Comparison of ENCODE assay signal across 8 cellular contexts in the genomic region with DNA sequence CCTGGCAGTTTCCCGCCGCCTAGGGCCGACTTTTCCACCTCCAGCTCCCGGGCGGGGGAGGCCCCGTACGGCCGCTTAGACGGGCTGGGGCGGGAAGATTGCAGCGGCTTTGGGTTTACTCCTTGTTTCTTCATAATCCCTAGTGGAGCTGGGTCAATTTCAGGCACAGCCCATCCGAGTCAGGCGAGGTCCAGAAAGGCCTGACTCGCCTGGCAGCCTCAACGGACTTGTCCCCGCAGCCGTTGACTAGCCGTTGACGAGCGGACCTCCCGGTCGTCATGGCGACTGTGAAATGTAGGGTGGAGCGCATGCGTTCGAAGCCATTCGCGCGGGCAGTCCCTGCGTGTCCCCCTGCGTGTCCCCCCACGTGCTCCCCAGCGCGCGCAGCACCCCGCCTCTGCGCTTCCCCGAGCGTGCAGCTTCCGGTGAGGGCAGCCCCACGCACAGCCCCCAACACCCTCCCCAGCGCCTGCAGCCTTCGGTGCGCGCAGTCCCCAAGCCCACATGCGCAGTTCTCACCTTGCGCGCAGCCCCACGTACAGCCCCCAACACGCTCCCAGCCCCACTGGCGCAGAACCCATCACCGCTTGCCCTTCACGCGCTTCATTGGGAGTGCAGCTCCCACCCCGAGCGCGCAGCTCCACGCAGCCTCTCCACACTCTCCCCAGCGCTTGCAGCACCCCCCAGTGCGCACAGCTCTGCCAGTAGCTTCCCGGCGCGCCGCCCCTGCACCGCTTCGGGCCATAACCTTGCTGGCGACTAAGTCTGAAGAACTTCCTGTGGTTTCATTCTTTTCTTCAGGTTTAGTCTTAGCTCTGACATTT.
DNase-seq lines count a peak whose midpoint lies in the region; ATAC-seq and TF ChIP-seq lines count a peak whose summit lies in the region.

No MANE protein-coding gene starts in this region.

- H4K8ac ChIP-seq in IMR-90 (ENCODE audit: low read depth in 2 of 2, low read length in 2 of 2) = no peak overlapping the region

- H2AFZ ChIP-seq in IMR-90 (replicated peaks; ENCODE audit: low read length, poor library complexity) = peak overlapping the region; percentile 72

- H3K27me3 ChIP-seq in BJ (ENCODE audit: control insufficient read depth, insufficient read depth, low read length) (no peaks in the 10 kb centered on the region), IMR-90 (ENCODE audit: control insufficient read depth, insufficient read depth, low read length) (peaks cover 8% of the 10 kb centered on the region; the same call in 1 of the 2 replicates), endodermal cell (ENCODE audit: control insufficient read depth, insufficient read depth, low read length, poor library complexity, severe bottlenecking) (peaks cover 28% of the 10 kb centered on the region), vagina (no peaks in the 10 kb centered on the region)

- TF ChIP-seq CTCF in BJ (IDR thresholded peaks at IDR 0.05; ENCODE audit: insufficient read depth, low read depth, low read length) (no peak), IMR-90 (conservative IDR thresholded peaks at IDR 0.05; ENCODE audit: low read depth, low read length) (no peak), endodermal cell (conservative IDR thresholded peaks at IDR 0.05) (peak; percentile 52), vagina (IDR thresholded peaks at IDR 0.05) (no peak)

- H3K9me3 ChIP-seq in IMR-90 (ENCODE audit: control insufficient read depth, insufficient read depth, low read length) = no peaks in the 10 kb centered on the region
- no peaks in the 10 kb centered on the region for H3K9me3 ChIP-seq in endodermal cell (ENCODE audit: control insufficient read depth, low read length)
- no peaks in the 10 kb centered on the region for H3K9me3 ChIP-seq in vagina

- no peak overlapping the region for H2BK20ac ChIP-seq in IMR-90 (ENCODE audit: low read depth, low read length)

- POLR2A ChIA-PET in BJ (lab: Charles Lee) = no interaction called here
- POLR2A ChIA-PET in IMR-90 (lab: Charles Lee; ENCODE audit: unreplicated experiment) = no interaction called here

- H3K4me1 ChIP-seq in IMR-90 (ENCODE audit: control insufficient read depth, insufficient read depth, low read length) (no peaks in the 10 kb centered on the region), endodermal cell (ENCODE audit: control insufficient read depth, insufficient read depth, low read length) (no peaks in the 10 kb centered on the region), vagina (peaks cover 14% of the 10 kb centered on the region)

- in situ Hi-C loops in IMR-90 (cut with MboI; ENCODE audit: low sequenced_read_pairs) = no loop called here

- H3K9me3 Mint-ChIP-seq in T-helper 1 cell treated with Interleukin-12 subunit alpha and Interleukin-12 subunit beta and Interleukin-4 antibody, amounts not matched to agents 30 μg/mL and 1 μg/mL, for 36 hours = no peaks in the 10 kb centered on the region
- no peaks in the 10 kb centered on the region for H3K9me3 Mint-ChIP-seq in endodermal cell

- H3K9ac ChIP-seq in IMR-90 (ENCODE audit: low read depth, low read length) = no peak overlapping the region
- H3K9ac ChIP-seq in endodermal cell (ENCODE audit: extremely low read depth, low read length, poor library complexity, severe bottlenecking) = no peak overlapping the region

- no peaks in the 10 kb centered on the region for H3K36me3 Mint-ChIP-seq in T-helper 1 cell treated with Interleukin-12 subunit alpha and Interleukin-12 subunit beta and Interleukin-4 antibody, amounts not matched to agents 30 μg/mL and 1 μg/mL, for 36 hours (ENCODE audit: low read depth)
- no peaks in the 10 kb centered on the region for H3K36me3 Mint-ChIP-seq in endodermal cell (ENCODE audit: low read depth)

- no peak overlapping the region for H2BK120ac ChIP-seq in IMR-90 (ENCODE audit: low read depth, low read length)

- no peak overlapping the region for H2AK5ac ChIP-seq in IMR-90 (ENCODE audit: low read depth, low read length)

- no peaks in the 10 kb centered on the region for H4K20me1 ChIP-seq in IMR-90 (ENCODE audit: insufficient read depth, low read length)

- H3K18ac ChIP-seq in IMR-90 (ENCODE audit: low read depth, low read length) = no peak overlapping the region

- H3K56ac ChIP-seq in IMR-90 (ENCODE audit: extremely low read depth, insufficient read depth, low read length) = no peak overlapping the region

- CTCF ChIA-PET in BJ (lab: Yijun Ruan, JAX) = interaction anchor here (1.3 kb wide), 1 partner anchor 334 kb away, joined by 5 read pairs; no protein-coding TSS in a partner anchor
- CTCF ChIA-PET in IMR-90 (lab: Yijun Ruan, JAX) = no interaction called here

- H3K14ac ChIP-seq in IMR-90 (replicated peaks; ENCODE audit: low read depth, low read length) = no peak overlapping the region

- no peak overlapping the region for H4K91ac ChIP-seq in IMR-90 (ENCODE audit: insufficient read depth, low read depth, low read length)

- no peak overlapping the region for H2BK15ac ChIP-seq in IMR-90 (ENCODE audit: low read depth, low read length)

- no peak overlapping the region for H3K27ac Mint-ChIP-seq in T-helper 1 cell treated with Interleukin-12 subunit alpha and Interleukin-12 subunit beta and Interleukin-4 antibody, amounts not matched to agents 30 μg/mL and 1 μg/mL, for 36 hours
- H3K27ac Mint-ChIP-seq in endodermal cell = peak overlapping the region; percentile 64

- peaks cover 30% of the 10 kb centered on the region for H3K27me3 Mint-ChIP-seq in T-helper 1 cell treated with Interleukin-12 subunit alpha and Interleukin-12 subunit beta and Interleukin-4 antibody, amounts not matched to agents 30 μg/mL and 1 μg/mL, for 36 hours (ENCODE audit: low read depth)
- peaks cover 38% of the 10 kb centered on the region for H3K27me3 Mint-ChIP-seq in endodermal cell (ENCODE audit: insufficient read depth)

- TF ChIP-seq RAD21 in IMR-90 (IDR thresholded peaks at IDR 0.05; ENCODE audit: low read length) = no peak

- TF ChIP-seq POLR2A in IMR-90 (IDR thresholded peaks at IDR 0.05; ENCODE audit: low read depth, low read length) (no peak), vagina (IDR thresholded peaks at IDR 0.05) (no peak)

- H3K4me1 Mint-ChIP-seq in T-helper 1 cell treated with Interleukin-12 subunit alpha and Interleukin-12 subunit beta and Interleukin-4 antibody, amounts not matched to agents 30 μg/mL and 1 μg/mL, for 36 hours (ENCODE audit: low read depth) = peaks cover 6% of the 10 kb centered on the region
- peaks cover 6% of the 10 kb centered on the region for H3K4me1 Mint-ChIP-seq in endodermal cell

- ATAC-seq in IMR-90 (ENCODE audit: low read depth) = peak; percentile 72
- no peak for ATAC-seq in GM19328 (IDR thresholded peaks at IDR 0.05; ENCODE audit: unreplicated experiment)

- DNase-seq in BJ (ENCODE audit: low read depth) (no peak), IMR-90 (peak; percentile 8), endodermal cell (peak; percentile 87), middle frontal gyrus (ENCODE audit: extremely low spot score, low spot score) (peak; percentile 43), vagina (ENCODE audit: extremely low spot score in 2 of 2) (no peak), SHP77 (lab: John Stamatoyannopoulos, UW) (no peak)

- no peak overlapping the region for H2AK9ac ChIP-seq in IMR-90 (replicated peaks; ENCODE audit: low read depth, low read length, poor library complexity)

- H3K23ac ChIP-seq in IMR-90 (ENCODE audit: low read depth, low read length) = no peak overlapping the region

- dilution Hi-C loops in IMR-90 (cut with HindIII; ENCODE audit: low sequenced_read_pairs, unreplicated experiment) = no loop called here

- peak overlapping the region; percentile 57 for H3K4me3 Mint-ChIP-seq in T-helper 1 cell treated with Interleukin-12 subunit alpha and Interleukin-12 subunit beta and Interleukin-4 antibody, amounts not matched to agents 30 μg/mL and 1 μg/mL, for 36 hours
- peak overlapping the region; percentile 68 for H3K4me3 Mint-ChIP-seq in endodermal cell

- no peak overlapping the region for H2BK5ac ChIP-seq in IMR-90 (ENCODE audit: low read depth, low read length, poor library complexity, severe bottlenecking)

- H4K5ac ChIP-seq in IMR-90 (ENCODE audit: low read depth, low read length) = no peak overlapping the region

- no peak overlapping the region for H3K4ac ChIP-seq in IMR-90 (ENCODE audit: low read depth, low read length)

- H3K4me3 ChIP-seq in BJ (ENCODE audit: low read depth, low read length) (peak overlapping the region; percentile 43), IMR-90 (ENCODE audit: insufficient read depth, low read depth, low read length) (peak overlapping the region; percentile 42), endodermal cell (ENCODE audit: low read length) (peak overlapping the region; percentile 79), vagina (peak overlapping the region; percentile 27 to 42)

- H3K27ac ChIP-seq in IMR-90 (ENCODE audit: insufficient read depth, low read length) = no peak overlapping the region
- H3K27ac ChIP-seq in endodermal cell (ENCODE audit: low read depth, low read length) = no peak overlapping the region
- no peak overlapping the region for H3K27ac ChIP-seq in vagina

- no peaks in the 10 kb centered on the region for H3K9me1 ChIP-seq in IMR-90 (ENCODE audit: insufficient read depth, low read length)

- intact Hi-C loops in IMR-90 (cut with micrococcal nuclease) = loop anchor here (10.0 kb wide), 1 partner anchor 789 kb away; no protein-coding TSS in a partner anchor
- intact Hi-C loops in vagina (cut with DNase I) = no loop called here

- H3K79me1 ChIP-seq in IMR-90 (ENCODE audit: low read depth in 1 of 2, low read length in 2 of 2) = no peaks in the 10 kb centered on the region

- H3K4me2 ChIP-seq in IMR-90 (ENCODE audit: low read depth, low read length) = peak overlapping the region; percentile 70

- whole genome bisulfite sequencing in IMR-90 (ENCODE audit: extremely low coverage in 2 of 2, insufficient read length in 1 of 2), 2 experiments = 2% methylated on average over 19 of the region's 67 CpGs; no CpG with 5 or more reads in 1 of the 2 experiments
- 1 to 2% methylated on average over 11 to 67 of the region's 67 CpGs for WGBS in endodermal cell (ENCODE audit: insufficient coverage in 1 of 2, insufficient read length in 1 of 2), 2 experiments

- H3K36me3 ChIP-seq in BJ (ENCODE audit: control insufficient read depth, insufficient read depth, low read length) (no peaks in the 10 kb centered on the region), IMR-90 (ENCODE audit: control insufficient read depth, insufficient read depth, low read length) (no peaks in the 10 kb centered on the region), endodermal cell (ENCODE audit: control insufficient read depth, insufficient read depth, low read length) (no peaks in the 10 kb centered on the region), vagina (no peaks in the 10 kb centered on the region)

- BruUV-seq in IMR-90 (replicated peaks; lab: Mats Ljungman, UMichigan) = no TSS peak

TF ChIP-seq in IMR-90, 13 proteins besides CTCF, POLR2A, EP300 and RAD21:
- no peak for TF ChIP-seq RFX5 (IDR thresholded peaks at IDR 0.05; ENCODE audit: low read depth, low read length)
- no peak for TF ChIP-seq CEBPB (IDR thresholded peaks at IDR 0.05; ENCODE audit: low read depth, low read length)

Comparison
In these comparisons a context has a peak if more than half of its experiments do, and no peak if none do; other contexts are left out.
1. DNase-seq: peak in IMR-90 (single experiment), endodermal cell (single experiment) and middle frontal gyrus (single experiment); none in BJ (single experiment), vagina (0 of 2) and SHP77 (0 of 2).
2. Peak in every context shown above with its lines, with median percentiles within 50 percentile points of each other: H3K4me3 ChIP-seq.